In genomic region chr9:91119147-91119546, GRCh38 we compare ENCODE assay signal across 12 cellular contexts.
A peak's percentile ranks its signal among the peaks of the same experiment; 100 is the strongest.
DNase-seq lines count a peak whose midpoint lies in the region; ATAC-seq, FAIRE-seq and TF ChIP-seq lines count a peak whose summit lies in the region.
"Had no signal": no experiment of that assay in that cellular context is flagged by ENCODE, and none has a peak within 500 bp of the region (broad histone marks: within the 10 kb centered on the region; RNA-seq: fewer than 3 reads in every experiment).

No MANE protein-coding gene starts in this region.

- H4K12ac ChIP-seq in trophoblast cell (ENCODE audit: low read depth, low read length), result no peak overlapping the region

- no peak overlapping the region for H4K91ac ChIP-seq in trophoblast cell (ENCODE audit: low read depth, low read length)

- peaks cover 3% of the 10 kb centered on the region for H3K79me2 ChIP-seq in trophoblast cell (ENCODE audit: control insufficient read depth, insufficient read depth, low read length, poor library complexity)
- no peaks in the 10 kb centered on the region for H3K79me2 ChIP-seq in HepG2 (ENCODE audit: insufficient read depth, low read length)

- intact Hi-C loops in HepG2 (cut with micrococcal nuclease; ENCODE audit: unreplicated experiment), result no loop called here

- H3K14ac ChIP-seq in trophoblast cell (ENCODE audit: low read length), result no peak overlapping the region

- TF ChIP-seq EP300 in HepG2 (IDR thresholded peaks at IDR 0.05; ENCODE audit: low read depth in 2 of 2, low read length in 2 of 2), result no peak
- TF ChIP-seq EP300 in HepG2 (CRISPR knock-in tag; IDR thresholded peaks at IDR 0.05; ENCODE audit: borderline replicate concordance), result no peak

- H4K20me1 ChIP-seq in HepG2 (ENCODE audit: insufficient read depth, low read length), result no peaks in the 10 kb centered on the region

- H3K4ac ChIP-seq in trophoblast cell (ENCODE audit: low read depth, low read length), result no peak overlapping the region

- H3K9ac ChIP-seq in SK-N-MC (ENCODE audit: insufficient read length), result no peak overlapping the region
- H3K9ac ChIP-seq in trophoblast cell (ENCODE audit: low read length), result no peak overlapping the region
- no peak overlapping the region for H3K9ac ChIP-seq in HepG2 (ENCODE audit: insufficient read depth, low read depth, low read length)

- H3K79me1 ChIP-seq in trophoblast cell (ENCODE audit: low read length), result peaks cover 12% of the 10 kb centered on the region

- no peak for TF ChIP-seq POLR2A in HepG2 (IDR thresholded peaks at IDR 0.05; ENCODE audit: insufficient read depth in 1 of 2, low read depth in 2 of 2, low read length in 2 of 2)

- H2BK120ac ChIP-seq in trophoblast cell (ENCODE audit: insufficient read depth, low read length, poor library complexity), result no peak overlapping the region

- TF ChIP-seq CTCF in fibroblast of pulmonary artery (IDR thresholded peaks at IDR 0.05; ENCODE audit: low read length, missing control alignments) (no peak), HepG2 (CRISPR knock-in tag; IDR thresholded peaks at IDR 0.05) (no peak)

- no peak overlapping the region for H4K8ac ChIP-seq in trophoblast cell (ENCODE audit: low read depth, low read length)

- no peak overlapping the region for H2BK12ac ChIP-seq in trophoblast cell (ENCODE audit: low read length)

- no peak overlapping the region for H3K23ac ChIP-seq in trophoblast cell (ENCODE audit: low read length)

- H3K36me3 ChIP-seq in SK-N-MC (ENCODE audit: insufficient read depth, low read length) (no peaks in the 10 kb centered on the region), trophoblast cell (ENCODE audit: control insufficient read depth in 1 of 2, insufficient read depth in 2 of 2, low read length in 2 of 2) (peaks cover 0 to 7% of the 10 kb centered on the region in 2 experiments), HepG2 (replicated peaks in 1 of 2; ENCODE audit: control insufficient read depth in 1 of 2, insufficient read depth in 2 of 2, low read length in 2 of 2) (no peaks in the 10 kb centered on the region)
- H3K36me3 ChIP-seq: Peyer's patch had no signal

- H3K18ac ChIP-seq in trophoblast cell (ENCODE audit: low read length), result no peak overlapping the region

- H3K4me3 ChIP-seq in SK-N-MC (peak overlapping the region; percentile 51), fibroblast of pulmonary artery (replicated peaks; ENCODE audit: low read depth, low read length) (no peak overlapping the region), trophoblast cell (ENCODE audit: low read depth, low read length) (no peak overlapping the region), HepG2 (replicated peaks in 1 of 3; ENCODE audit: insufficient read depth in 1 of 3, low read depth in 2 of 3, low read length in 3 of 3) (no peak overlapping the region)

- no peak overlapping the region for H3K27ac ChIP-seq in SK-N-MC
- peak overlapping the region; percentile 66 for H3K27ac ChIP-seq in trophoblast cell (ENCODE audit: low read depth, low read length)
- no peak overlapping the region for H3K27ac ChIP-seq in HepG2 (ENCODE audit: extremely low read length, insufficient read depth, low read length)

- TF ChIP-seq RAD21 in HepG2 (CRISPR knock-in tag; IDR thresholded peaks at IDR 0.05), result no peak

- no peak overlapping the region for H2BK5ac ChIP-seq in trophoblast cell (ENCODE audit: low read depth, low read length, poor library complexity)

- FAIRE-seq in HepG2 (lab: Jason Lieb, UNC), result no peak

- H3K9me3 ChIP-seq in SK-N-MC (ENCODE audit: low read depth, low read length) (no peaks in the 10 kb centered on the region), trophoblast cell (ENCODE audit: insufficient read depth, low read depth, low read length) (peaks cover 5% of the 10 kb centered on the region), HepG2 (ENCODE audit: low read length) (no peaks in the 10 kb centered on the region)
- H3K9me3 ChIP-seq: Peyer's patch had no signal

- H3K4me2 ChIP-seq in trophoblast cell (ENCODE audit: low read length), result peak overlapping the region; percentile 35
- H3K4me2 ChIP-seq in HepG2 (ENCODE audit: low read depth, low read length), result no peak overlapping the region

- peaks cover 11 to 15% of the 10 kb centered on the region in 2 experiments for H3K4me1 ChIP-seq in trophoblast cell (ENCODE audit: control insufficient read depth in 1 of 2, insufficient read depth in 2 of 2, low read length in 2 of 2)
- peaks cover 19% of the 10 kb centered on the region for H3K4me1 ChIP-seq in HepG2 (ENCODE audit: insufficient read depth, low read length)

- DNase-seq in Daoy (ENCODE audit: low read depth) (peak; percentile 65), SK-N-MC (ENCODE audit: low read depth, low spot score) (peak; percentile 65), fibroblast of pulmonary artery (ENCODE audit: low read depth) (peak; percentile 29), trophoblast cell (peak; percentile 82 to 88), SW480 (ENCODE audit: low spot score) (no peak), DMS 273 (lab: John Stamatoyannopoulos, UW; ENCODE audit: unreplicated experiment) (no peak), HepG2 (ENCODE audit: low spot score) (no peak)
- DNase-seq: Karpas-422; midbrain; Peyer's patch; stimulated activated CD4-positive, alpha-beta T cell treated with anti-CD3 and anti-CD28 coated beads, Interleukin-4, amount 100 ng/mL, for 1 hour had no signal

- BruUV-seq in HepG2 (replicated peaks; lab: Mats Ljungman, UMichigan), result no TSS peak

- ATAC-seq in HG03095 (IDR thresholded peaks at IDR 0.05; ENCODE audit: unreplicated experiment), result no peak
- ATAC-seq in HepG2, result no peak

- CTCF ChIA-PET in HepG2 (lab: Yijun Ruan, JAX; ENCODE audit: low intra/inter-chr PET ratio, low total read pairs), result no interaction called here

- in situ Hi-C loops in HepG2 (cut with HindIII; ENCODE audit: extremely low pct_ligation_motif_present, low pct_unique_long_range_greater_than_20kb), result no loop called here

- no CpG with 5 or more reads among the region's 11 CpGs for WGBS in trophoblast cell (ENCODE audit: extremely low coverage, insufficient coverage, insufficient read length)
- 89% methylated on average over 11 of the region's 11 CpGs for whole genome bisulfite sequencing in HepG2 (ENCODE audit: low lambda C conversion rate)

- POLR2A ChIA-PET in HepG2 (lab: Yijun Ruan, JAX), result no interaction called here

- no peak overlapping the region for H2AK5ac ChIP-seq in trophoblast cell (ENCODE audit: low read length)

- H3K27me3 ChIP-seq in trophoblast cell (ENCODE audit: insufficient read depth, low read length) (no peaks in the 10 kb centered on the region), HepG2 (ENCODE audit: control insufficient read depth in 1 of 2, insufficient read depth in 2 of 2, low read length in 2 of 2) (no peaks in the 10 kb centered on the region)
- H3K27me3 ChIP-seq: Peyer's patch had no signal

- H2AFZ ChIP-seq in trophoblast cell (ENCODE audit: insufficient read depth, low read length, poor library complexity) (no peak overlapping the region), HepG2 (ENCODE audit: low read length) (no peak overlapping the region)

TF ChIP-seq in HepG2, 621 proteins besides CTCF, POLR2A, EP300 and RAD21:
- TF ChIP-seq FOXP1 (IDR thresholded peaks at IDR 0.05), result no peak
- TF ChIP-seq FOXP1 (CRISPR knock-in tag; IDR thresholded peaks at IDR 0.05), result no peak
- no peak for TF ChIP-seq ZSCAN29 (CRISPR knock-in tag; conservative IDR thresholded peaks at IDR 0.05)
- no peak for TF ChIP-seq AKAP8 (CRISPR knock-in tag; IDR thresholded peaks at IDR 0.05)
- TF ChIP-seq ATF1 (CRISPR knock-in tag; IDR thresholded peaks at IDR 0.05), result no peak
- TF ChIP-seq ZNF703 (CRISPR knock-in tag; IDR thresholded peaks at IDR 0.05; ENCODE audit: borderline replicate concordance), result no peak
- TF ChIP-seq HDAC2 (CRISPR knock-in tag; IDR thresholded peaks at IDR 0.05), result no peak
- TF ChIP-seq SETDB1 (CRISPR knock-in tag; IDR thresholded peaks at IDR 0.05; ENCODE audit: borderline replicate concordance), result no peak
- no peak for TF ChIP-seq KLF12 (CRISPR knock-in tag; IDR thresholded peaks at IDR 0.05; ENCODE audit: borderline replicate concordance)
- TF ChIP-seq, protein P1, sequence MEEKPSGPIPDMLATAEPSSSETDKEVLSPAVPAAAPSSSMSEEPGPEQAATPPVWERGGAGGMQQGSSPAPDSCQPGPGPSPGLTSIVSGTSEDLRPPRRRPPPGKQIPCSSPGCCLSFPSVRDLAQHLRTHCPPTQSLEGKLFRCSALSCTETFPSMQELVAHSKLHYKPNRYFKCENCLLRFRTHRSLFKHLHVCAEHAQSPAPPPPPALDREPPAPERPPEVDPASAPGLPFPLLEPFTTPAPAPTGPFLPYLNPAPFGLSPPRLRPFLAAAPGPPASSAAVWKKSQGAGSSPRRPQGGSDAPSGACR (CRISPR knock-in tag; IDR thresholded peaks at IDR 0.05), result no peak
- TF ChIP-seq MATR3 (CRISPR knock-in tag; IDR thresholded peaks at IDR 0.05), result no peak
- no peak for TF ChIP-seq ONECUT2 (CRISPR knock-in tag; IDR thresholded peaks at IDR 0.05)
- TF ChIP-seq ELF4 (CRISPR knock-in tag; IDR thresholded peaks at IDR 0.05; ENCODE audit: borderline replicate concordance), result no peak
- no peak for TF ChIP-seq HNF4G (IDR thresholded peaks at IDR 0.05; ENCODE audit: borderline replicate concordance, low read depth, low read length)
- TF ChIP-seq HNF4G (CRISPR knock-in tag; IDR thresholded peaks at IDR 0.05; ENCODE audit: borderline replicate concordance, low read depth), result no peak
- TF ChIP-seq TAF15 (IDR thresholded peaks at IDR 0.05; ENCODE audit: low read depth, low read length, poor library complexity, severe bottlenecking), result no peak
- no peak for TF ChIP-seq KMT2B (CRISPR knock-in tag; IDR thresholded peaks at IDR 0.05)
- no peak for TF ChIP-seq ZNF546 (CRISPR knock-in tag; conservative IDR thresholded peaks at IDR 0.05)

Comparison
In these comparisons a context has a peak if more than half of its experiments do, and no peak if none do; other contexts are left out.
1. DNase-seq: peak in Daoy (single experiment), SK-N-MC (single experiment), fibroblast of pulmonary artery (single experiment) and trophoblast cell (2 of 2); none in SW480 (single experiment), DMS 273 (single experiment) and HepG2 (single experiment).